ENCODE assay signal across 11 cellular contexts in the genomic region with DNA sequence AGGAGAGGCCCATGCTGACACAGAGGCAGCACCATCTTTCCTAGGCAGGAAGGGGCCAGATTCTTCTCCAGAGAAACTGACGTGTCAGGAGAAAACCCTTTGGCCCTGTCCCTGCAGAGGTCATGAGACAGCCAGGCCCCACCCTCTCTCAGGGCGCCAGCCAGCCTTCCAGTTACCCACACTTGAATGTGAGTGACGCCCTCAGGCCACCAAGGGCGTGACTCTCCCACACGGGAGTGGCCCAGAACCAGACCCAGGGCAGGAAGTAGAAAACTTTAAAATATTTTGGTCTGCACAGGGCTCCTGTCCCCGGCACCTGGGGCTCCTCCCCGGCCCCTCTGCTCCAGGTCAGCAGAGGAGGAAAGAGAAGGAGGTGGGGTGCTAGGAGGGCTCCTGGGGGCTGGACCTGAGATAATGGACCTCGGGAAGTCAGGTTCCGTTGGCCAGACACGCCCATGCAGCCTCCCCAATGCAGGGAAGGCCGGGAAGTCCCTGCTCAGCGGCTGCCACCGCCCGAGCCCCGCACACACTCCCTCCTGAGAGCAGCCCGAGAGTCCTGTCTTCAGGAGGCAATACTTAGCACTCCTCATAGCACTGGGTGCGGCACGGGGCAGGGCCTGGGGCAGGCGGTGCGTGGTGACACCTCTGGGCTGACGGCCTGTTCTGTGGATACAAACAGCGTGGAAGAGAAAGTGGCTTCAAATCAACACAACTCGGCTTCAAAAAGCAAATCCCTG.
DNase-seq lines count a peak whose midpoint lies in the region; FAIRE-seq and TF ChIP-seq lines count a peak whose summit lies in the region.
"Had no signal": no experiment of that assay in that cellular context is flagged by ENCODE, and none has a peak within 500 bp of the region (broad histone marks: within the 10 kb centered on the region; RNA-seq: fewer than 3 reads in every experiment).

No MANE protein-coding gene starts in this region.

- peak overlapping the region in 6 of 8 donors; percentile 23 to 84 (median 66) for H3K27ac ChIP-seq in spleen
- H3K27ac ChIP-seq: KMS-11 had no signal

- peak overlapping the region in 2 of 8 donors; percentile 4 to 32 for H3K4me3 ChIP-seq in spleen

- WGBS in spleen, 5 donors = 37 to 56% (median 51%) methylated on average over 12 to 23 of the region's 23 CpGs

- H3K9me3 ChIP-seq in spleen = no peaks in the 10 kb centered on the region

- H3K4me1 ChIP-seq in spleen = peaks cover 0 to 46% (median 13%) of the 10 kb centered on the region in 6 donors

- FAIRE-seq in H54 (lab: Jason Lieb, UNC) = no peak
- FAIRE-seq: G401.6 had no signal

- DNase-seq in H54 (ENCODE audit: insufficient read length, low spot score) (peak; percentile 64), SW480 (ENCODE audit: low spot score) (peak; percentile 71), kidney tubule cell (ENCODE audit: low spot score) (peak; percentile 78), spleen (peak; percentile 90), EL (no peak), middle frontal gyrus (ENCODE audit: extremely low spot score, low spot score) (no peak), hippocampal formation (lab: John Stamatoyannopoulos, UW) (no peak), kidney glomerular epithelial cell (lab: John Stamatoyannopoulos, UW) (no peak)
- DNase-seq: naive B cell had no signal

- TF ChIP-seq POLR2A in H54 (IDR thresholded peaks at IDR 0.05; ENCODE audit: low read depth, low read length) = 0 out of 2 replicates have a peak, but pooled peaks have one; percentile 2
- TF ChIP-seq POLR2A in spleen (IDR thresholded peaks at IDR 0.05) = no peak

- no peak for TF ChIP-seq CTCF in spleen (IDR thresholded peaks at IDR 0.05 in 8 of 11, conservative IDR thresholded peaks at IDR 0.05 in 3 of 11)

- H3K36me3 ChIP-seq in spleen = no peaks in the 10 kb centered on the region

- intact Hi-C loops in spleen (cut with DNase I; ENCODE audit: low total_unique reads) = no loop called here

- peaks cover 0 to 3% (median 0%) of the 10 kb centered on the region in 7 donors for H3K27me3 ChIP-seq in spleen (replicated peaks in 1 of 7)

Comparison
In these comparisons a context has a peak if more than half of its experiments do, and no peak if none do; other contexts are left out.
1. DNase-seq: peak in H54 (single experiment), SW480 (single experiment), kidney tubule cell (single experiment) and spleen (single experiment); none in EL (single experiment), middle frontal gyrus (single experiment), hippocampal formation (0 of 2) and kidney glomerular epithelial cell (single experiment).